ENCODE assay signal across 1 cellular context in genomic region chr16:66689282-66689681, GRCh38.
A peak's percentile ranks its signal among the peaks of the same experiment; 100 is the strongest.
TF ChIP-seq lines count a peak whose summit lies in the region.

No MANE protein-coding gene starts in this region.

TF ChIP-seq in HepG2, 621 proteins besides CTCF, POLR2A, EP300 and RAD21 (continued from another document):
- no peak for TF ChIP-seq E2F2 (CRISPR knock-in tag; IDR thresholded peaks at IDR 0.05; ENCODE audit: borderline replicate concordance)
- no peak for TF ChIP-seq ZNF770 (CRISPR knock-in tag; IDR thresholded peaks at IDR 0.05)
- TF ChIP-seq ATF3 (CRISPR knock-in tag; IDR thresholded peaks at IDR 0.05), result no peak
- TF ChIP-seq RARA (CRISPR knock-in tag; IDR thresholded peaks at IDR 0.05), result 0 out of 2 replicates have a peak, but pooled peaks have one; percentile 29
- no peak for TF ChIP-seq EHMT2 (IDR thresholded peaks at IDR 0.05; ENCODE audit: borderline replicate concordance, low read depth, low read length)
- no peak for TF ChIP-seq IKZF4 (CRISPR knock-in tag; IDR thresholded peaks at IDR 0.05; ENCODE audit: borderline replicate concordance, low read depth, not compliant biosample characterization)
- TF ChIP-seq ELF1 (CRISPR knock-in tag; IDR thresholded peaks at IDR 0.05), result no peak
- no peak for TF ChIP-seq ONECUT2 (CRISPR knock-in tag; IDR thresholded peaks at IDR 0.05)
